ENCODE assay signal across 1 cellular context in genomic region chr1:204927673-204928641, GRCh38.
TF ChIP-seq lines count a peak whose summit lies in the region.

No MANE protein-coding gene starts in this region.

TF ChIP-seq in HEK293, 187 proteins besides CTCF, POLR2A, EP300 and RAD21 (continued from another document):
- TF ChIP-seq KLF1 (tag by site-specific recombination; IDR thresholded peaks at IDR 0.05): peak; percentile 74
TF ChIP-seq in HEK293: peak in this region for 7.
